5 cellular contexts compared by ENCODE assay signal in genomic region chr19:14289796-14290195, GRCh38.
DNase-seq lines count a peak whose midpoint lies in the region; TF ChIP-seq lines count a peak whose summit lies in the region.
"Not testable (repeated sequence)": the region's sequence is repeated elsewhere in the genome, so short reads cannot be mapped to it uniquely, and the experiment has no call there.

No MANE protein-coding gene starts in this region.

- H3K79me2 ChIP-seq in neural progenitor cell (ENCODE audit: low read depth) = not testable (repeated sequence)

- not testable (repeated sequence) for H3K23ac ChIP-seq in mesenchymal stem cell (ENCODE audit: low read length in 2 of 2)

- not testable (repeated sequence) for H3K36me3 ChIP-seq in BLaER1; HEK293 (ENCODE audit: control insufficient read depth in 2 of 2, insufficient read depth in 1 of 2, low read length in 2 of 2); mesenchymal stem cell (ENCODE audit: control insufficient read depth in 1 of 2, insufficient read depth in 2 of 2, low read depth in 1 of 2, low read length in 2 of 2); neural progenitor cell

- not testable (repeated sequence) for H3K4ac ChIP-seq in mesenchymal stem cell (ENCODE audit: low read depth in 1 of 2, low read length in 2 of 2)

- not testable (repeated sequence) for H2BK120ac ChIP-seq in mesenchymal stem cell (ENCODE audit: low read depth, low read length)

- POLR2A ChIA-PET in HEK293 (lab: Yijun Ruan, JAX) = interaction anchor here (0.6 kb wide), 1 partner anchor 13 kb away, joined by 4 read pairs; no protein-coding TSS in a partner anchor

- not testable (repeated sequence) for H3K27me3 ChIP-seq in BLaER1, neural progenitor cell
- peaks cover 0 to 15% of the 10 kb centered on the region in 2 experiments for H3K27me3 ChIP-seq in mesenchymal stem cell (ENCODE audit: control insufficient read depth in 1 of 2, insufficient read depth in 1 of 2, low read length in 2 of 2)

- not testable (repeated sequence) for H3F3A ChIP-seq in neural progenitor cell (ENCODE audit: low read depth)

- not testable (repeated sequence) for H3K36me3 Mint-ChIP-seq in endothelial cell (ENCODE audit: low read depth, unreplicated experiment); neural progenitor cell

- H4K91ac ChIP-seq in mesenchymal stem cell (ENCODE audit: low read length) = not testable (repeated sequence)

- H4K20me1 ChIP-seq in BLaER1; neural progenitor cell (ENCODE audit: low read depth): not testable (repeated sequence)

- CTCF ChIA-PET in HEK293 (lab: Yijun Ruan, JAX) = interaction anchor here (0.6 to 1.4 kb wide), 4 partner anchors 11 to 1323 kb away, joined by 3 to 5 read pairs (median 4); no protein-coding TSS in a partner anchor

- not testable (repeated sequence) for H3K14ac ChIP-seq in mesenchymal stem cell (ENCODE audit: low read length in 2 of 2)

- peak overlapping the region; percentile 31 for H3K4me3 Mint-ChIP-seq in endothelial cell (ENCODE audit: unreplicated experiment)
- peak overlapping the region; percentile 3 for H3K4me3 Mint-ChIP-seq in neural progenitor cell

- peak overlapping the region; percentile 50 for H3K4me2 ChIP-seq in BLaER1
- not testable (repeated sequence) for H3K4me2 ChIP-seq in mesenchymal stem cell (ENCODE audit: low read length, poor library complexity, severe bottlenecking); neural progenitor cell

- H4K8ac ChIP-seq in mesenchymal stem cell (ENCODE audit: low read length) = not testable (repeated sequence)

- not testable (repeated sequence) for H3K4me3 ChIP-seq in BLaER1; HEK293 (ENCODE audit: low read depth, low read length); mesenchymal stem cell (ENCODE audit: insufficient read depth in 1 of 2, low read depth in 1 of 2, low read length in 2 of 2); neural progenitor cell

- not testable (repeated sequence) for H3K9me3 Mint-ChIP-seq in endothelial cell (ENCODE audit: unreplicated experiment); neural progenitor cell

- WGBS in mesenchymal stem cell = 86% methylated on average over 16 of the region's 16 CpGs

- not testable (repeated sequence) for H3K27me3 Mint-ChIP-seq in endothelial cell (ENCODE audit: unreplicated experiment); neural progenitor cell (ENCODE audit: insufficient read depth, low read depth)

- not testable (repeated sequence) for H2AFZ ChIP-seq in mesenchymal stem cell (ENCODE audit: low read depth, low read length); neural progenitor cell (replicated peaks)

- not testable (repeated sequence) for DNase-seq in endothelial cell (ENCODE audit: low spot score); mesenchymal stem cell; neural progenitor cell (ENCODE audit: low spot score)

- H3K4me1 ChIP-seq in BLaER1 = peaks cover 28% of the 10 kb centered on the region
- not testable (repeated sequence) for H3K4me1 ChIP-seq in HEK293 (ENCODE audit: control insufficient read depth, insufficient read depth, low read length); mesenchymal stem cell (ENCODE audit: control insufficient read depth, insufficient read depth, low read depth, low read length); neural progenitor cell

- H3K9me3 ChIP-seq in BLaER1; HEK293 (ENCODE audit: control insufficient read depth, insufficient read depth, low read depth, low read length); mesenchymal stem cell (ENCODE audit: control insufficient read depth, low read length); neural progenitor cell (ENCODE audit: low read depth): not testable (repeated sequence)

- not testable (repeated sequence) for H3K18ac ChIP-seq in mesenchymal stem cell (ENCODE audit: low read depth in 1 of 2, low read length in 2 of 2)

- TF ChIP-seq CTCF in HEK293 (tag by site-specific recombination; IDR thresholded peaks at IDR 0.05); endothelial cell (IDR thresholded peaks at IDR 0.05; ENCODE audit: unreplicated experiment); neural progenitor cell (IDR thresholded peaks at IDR 0.05): not testable (repeated sequence)

- not testable (repeated sequence) for H2BK5ac ChIP-seq in mesenchymal stem cell (ENCODE audit: low read depth, low read length, poor library complexity, severe bottlenecking)

- not testable (repeated sequence) for H3K79me1 ChIP-seq in mesenchymal stem cell (replicated peaks; ENCODE audit: low read length, poor library complexity, severe bottlenecking)

- H3K4me1 Mint-ChIP-seq in endothelial cell (ENCODE audit: unreplicated experiment) = not testable (repeated sequence)
- peaks cover 23% of the 10 kb centered on the region for H3K4me1 Mint-ChIP-seq in neural progenitor cell

- H2BK15ac ChIP-seq in mesenchymal stem cell (ENCODE audit: low read depth, poor library complexity, severe bottlenecking) = peak overlapping the region; percentile 23

- H3K27ac Mint-ChIP-seq in endothelial cell (ENCODE audit: unreplicated experiment); neural progenitor cell: not testable (repeated sequence)

- not testable (repeated sequence) for H3K27ac ChIP-seq in BLaER1; HEK293 (ENCODE audit: extremely low read depth, low read depth, low read length); mesenchymal stem cell (ENCODE audit: low read length, poor library complexity, severe bottlenecking); neural progenitor cell

- not testable (repeated sequence) for H2BK12ac ChIP-seq in mesenchymal stem cell (ENCODE audit: low read length in 2 of 2)

- not testable (repeated sequence) for H3K9ac ChIP-seq in BLaER1; mesenchymal stem cell (ENCODE audit: low read length); neural progenitor cell

- not testable (repeated sequence) for H2AK5ac ChIP-seq in mesenchymal stem cell (ENCODE audit: low read length, severe bottlenecking)

TF ChIP-seq in HEK293, 187 proteins besides CTCF, POLR2A, EP300 and RAD21:
- TF ChIP-seq EGR2 (tag by site-specific recombination; IDR thresholded peaks at IDR 0.05; ENCODE audit: low read depth) = peak; percentile 39; the same call in 1 of the 2 replicates
